Comparison of ENCODE assay signal across 20 cellular contexts in genomic region chr2:46877619-46878113, GRCh38. TPM values are rescaled to one million over a fixed set of nuclear protein-coding genes. Genes with fewer than 3 reads are reported as not detected.
DNase-seq lines count a peak whose midpoint lies in the region; ATAC-seq and TF ChIP-seq lines count a peak whose summit lies in the region.
"Had no signal": no experiment of that assay in that cellular context is flagged by ENCODE, and none has a peak within 500 bp of the region (broad histone marks: within the 10 kb centered on the region; RNA-seq: fewer than 3 reads in every experiment).

No MANE protein-coding gene starts in this region.

- H3K4me1 ChIP-seq in GM23248 (ENCODE audit: insufficient read depth) = peaks cover 66% of the 10 kb centered on the region
- peaks cover 61% of the 10 kb centered on the region for H3K4me1 ChIP-seq in adipocyte (ENCODE audit: control insufficient read depth, insufficient read depth, low read length)
- peaks cover 69% of the 10 kb centered on the region for H3K4me1 ChIP-seq in fibroblast of lung (ENCODE audit: control insufficient read depth, extremely low read depth, insufficient read depth, low read length)
- peaks cover 15 to 32% of the 10 kb centered on the region in 2 donors for H3K4me1 ChIP-seq in gastrocnemius medialis

- ATAC-seq in sciatic nerve (no peak), HG02870 (IDR thresholded peaks at IDR 0.05; ENCODE audit: unreplicated experiment) (no peak), GM19455 (IDR thresholded peaks at IDR 0.05; ENCODE audit: unreplicated experiment) (no peak), gastrocnemius medialis (no peak)

- 88 to 100% methylated on average over 1 to 5 of the region's 5 CpGs for WGBS in GM23248 (ENCODE audit: low coverage in 1 of 2, low lambda C conversion rate in 2 of 2, missing lambda C conversion rate in 2 of 2), 2 experiments

- H2AFZ ChIP-seq in GM23248 (no peak overlapping the region), fibroblast of lung (ENCODE audit: low read length) (no peak overlapping the region)
- H2AFZ ChIP-seq: GM23338 had no signal

- no peak for TF ChIP-seq CTCF in fibroblast of lung (conservative IDR thresholded peaks at IDR 0.05 in 1 of 2, IDR thresholded peaks at IDR 0.05 in 1 of 2; ENCODE audit: low read depth in 1 of 2, low read length in 2 of 2)
- TF ChIP-seq CTCF in gastrocnemius medialis (IDR thresholded peaks at IDR 0.05 in 4 of 5, conservative IDR thresholded peaks at IDR 0.05 in 1 of 5) = no peak

- no peaks in the 10 kb centered on the region for H3K9me2 ChIP-seq in GM23248 (ENCODE audit: insufficient read depth)

- intact Hi-C loops in sciatic nerve (cut with DNase I) (no loop called here), gastrocnemius medialis (cut with DNase I; ENCODE audit: low total_unique reads) (loop anchor here (1.0 to 10.0 kb wide), 2 partner anchors 74 to 883 kb away; no protein-coding TSS in a partner anchor)

- in situ Hi-C loops in GM23248 (cut with MboI) = no loop called here
- in situ Hi-C loops in gastrocnemius medialis (cut with MboI; ENCODE audit: low sequenced_read_pairs in 4 of 4) = loop anchor here in 2 of 4 donors (10.0 kb wide), 1 partner anchor 63 kb away; no protein-coding TSS in a partner anchor

- DNase-seq in GM23248 (no peak), adipocyte (ENCODE audit: low read depth) (no peak), fibroblast of lung (ENCODE audit: low read depth in 2 of 2) (no peak), sciatic nerve (ENCODE audit: low spot score) (peak; percentile 51), gastrocnemius medialis (no peak)
- DNase-seq: AML-193, DND-41, HFFc6, MM.1S, NCI-H1092, NCI-H1436 treated with DMSO at 0.1 percent for 48 hours, NCI-H2029, NCI-H526, PC-3 had no signal

- H3K27ac ChIP-seq in GM23248 (peak overlapping the region; percentile 94), fibroblast of lung (ENCODE audit: insufficient read depth, low read length) (peak overlapping the region; percentile 81), gastrocnemius medialis (peak overlapping the region in 2 of 4 donors; percentile 21 to 53)
- H3K27ac ChIP-seq: C4-2B, HL-60, SJSA1 had no signal

- no peak overlapping the region for H3K4me3 ChIP-seq in GM23248
- no peak overlapping the region for H3K4me3 ChIP-seq in adipocyte (ENCODE audit: low read length)
- H3K4me3 ChIP-seq in fibroblast of lung (replicated peaks in 1 of 4; ENCODE audit: control extremely low read depth in 1 of 4, insufficient read depth in 1 of 4, low read depth in 3 of 4, low read length in 4 of 4) = no peak overlapping the region
- H3K4me3 ChIP-seq in gastrocnemius medialis = no peak overlapping the region
- H3K4me3 ChIP-seq: GM23338, SJSA1 had no signal

- H3K9ac ChIP-seq in GM23248 = peak overlapping the region; percentile 60; the same call in 1 of the 2 replicates
- peak overlapping the region; percentile 58 for H3K9ac ChIP-seq in adipocyte (ENCODE audit: low read length)
- H3K9ac ChIP-seq in fibroblast of lung (ENCODE audit: insufficient read depth, low read length) = no peak overlapping the region

- H3K36me3 ChIP-seq in GM23248 (ENCODE audit: low read depth) = no peaks in the 10 kb centered on the region
- H3K36me3 ChIP-seq in adipocyte (ENCODE audit: control insufficient read depth, insufficient read depth, low read length, severe bottlenecking) = no peaks in the 10 kb centered on the region
- no peaks in the 10 kb centered on the region for H3K36me3 ChIP-seq in fibroblast of lung (ENCODE audit: control insufficient read depth, insufficient read depth, low read length)
- H3K36me3 ChIP-seq in gastrocnemius medialis = no peaks in the 10 kb centered on the region
- H3K36me3 ChIP-seq: SJSA1 had no signal

- H3K4me2 ChIP-seq in GM23248 (ENCODE audit: unreplicated experiment) (no peak overlapping the region), fibroblast of lung (ENCODE audit: extremely low read depth, insufficient read depth, low read length) (no peak overlapping the region)
- H3K4me2 ChIP-seq: GM23338 had no signal

- no peaks in the 10 kb centered on the region for H3K9me3 ChIP-seq in GM23248 (ENCODE audit: low read depth)
- H3K9me3 ChIP-seq in adipocyte (ENCODE audit: control insufficient read depth, low read length) = no peaks in the 10 kb centered on the region
- H3K9me3 ChIP-seq in fibroblast of lung (ENCODE audit: control insufficient read depth, insufficient read depth, low read depth, low read length) = no peaks in the 10 kb centered on the region
- H3K9me3 ChIP-seq in gastrocnemius medialis = no peaks in the 10 kb centered on the region
- H3K9me3 ChIP-seq: SJSA1 had no signal

- no peak for TF ChIP-seq POLR2A in gastrocnemius medialis (IDR thresholded peaks at IDR 0.05)

- no peaks in the 10 kb centered on the region for H3K27me3 ChIP-seq in GM23248 (replicated peaks; ENCODE audit: insufficient read depth)
- no peaks in the 10 kb centered on the region for H3K27me3 ChIP-seq in adipocyte (replicated peaks; ENCODE audit: control insufficient read depth, insufficient read depth, low read length)
- no peaks in the 10 kb centered on the region for H3K27me3 ChIP-seq in fibroblast of lung (ENCODE audit: control insufficient read depth, insufficient read depth, low read length)
- no peaks in the 10 kb centered on the region for H3K27me3 ChIP-seq in gastrocnemius medialis
- H3K27me3 ChIP-seq: SJSA1 had no signal

- peaks cover 35% of the 10 kb centered on the region for H3K79me2 ChIP-seq in GM23248 (ENCODE audit: insufficient read depth)
- H3K79me2 ChIP-seq in fibroblast of lung (ENCODE audit: control insufficient read depth, insufficient read depth, low read length) = peaks cover 11% of the 10 kb centered on the region

- peaks cover 69% of the 10 kb centered on the region for H3F3A ChIP-seq in GM23248 (ENCODE audit: insufficient read depth)

- H4K20me1 ChIP-seq in GM23248 (ENCODE audit: insufficient read depth) (no peaks in the 10 kb centered on the region), fibroblast of lung (ENCODE audit: control insufficient read depth, extremely low read depth, insufficient read depth, low read length) (no peaks in the 10 kb centered on the region)

RNA-seq across cellular contexts. Expression of gene MCFD2, which starts 37.9 kb away (rescaled TPM):
- total RNA-seq in GM23248 (2014; rRNA removed; shearing (Covaris generic)) = 310 and 329 TPM in 2 replicates
- 298 and 303 TPM in 2 replicates for polyA plus RNA-seq in GM23248 (2016; fragmentation: Nextera tagmentation; extraction: Ambion mirVana)
- 145 and 151 TPM in 2 replicates for total RNA-seq in fibroblast of lung
- 231 and 328 TPM in 2 replicates for polyA plus RNA-seq in fibroblast of lung
- 131 and 161 TPM in 2 replicates for polyA plus RNA-seq in fibroblast of lung (2012)
- polyA minus RNA-seq in fibroblast of lung (ENCODE audit: low replicate concordance) = 80.1 and 106 TPM in 2 replicates
- 90.5 TPM for total RNA-seq in sciatic nerve
- 100 to 1,000 TPM in 3 of 4 donors, 10 to 100 TPM in 1; 87.9 to 182 (median 106) TPM for total RNA-seq in gastrocnemius medialis
